Comparison of ENCODE assay signal across 29 cellular contexts in genomic region chr2:27712547-27712946, GRCh38. TPM values are rescaled to one million over a fixed set of nuclear protein-coding genes. Genes with fewer than 3 reads are reported as not detected.
DNase-seq lines count a peak whose midpoint lies in the region; ATAC-seq, FAIRE-seq and TF ChIP-seq lines count a peak whose summit lies in the region.
"Had no signal": no experiment of that assay in that cellular context is flagged by ENCODE, and none has a peak within 500 bp of the region (broad histone marks: within the 10 kb centered on the region; RNA-seq: fewer than 3 reads in every experiment).

No MANE protein-coding gene starts in this region.

- peak overlapping the region; percentile 9 for H3K4me3 Mint-ChIP-seq in type B pancreatic cell
- H3K4me3 Mint-ChIP-seq: GM23338 had no signal

- no peaks in the 10 kb centered on the region for H4K20me1 ChIP-seq in H1 (replicated peaks in 1 of 2; ENCODE audit: control insufficient read depth in 1 of 2, insufficient read depth in 2 of 2, low read length in 2 of 2)
- H4K20me1 ChIP-seq: BLaER1 had no signal

- H3K9me3 Mint-ChIP-seq in type B pancreatic cell: no peaks in the 10 kb centered on the region
- H3K9me3 Mint-ChIP-seq: CD4-positive, alpha-beta memory T cell had no signal

- no peak overlapping the region for H3K4ac ChIP-seq in H1 (replicated peaks; ENCODE audit: insufficient read length, low read depth, low read length)

- peaks cover 14% of the 10 kb centered on the region for H3K4me1 Mint-ChIP-seq in type B pancreatic cell (ENCODE audit: unreplicated experiment)

- no peak overlapping the region for H4K8ac ChIP-seq in H1 (ENCODE audit: extremely low read depth, insufficient read depth, low read length)

- no peak overlapping the region for H3K27ac Mint-ChIP-seq in type B pancreatic cell
- H3K27ac Mint-ChIP-seq: GM23338 had no signal

- no peak overlapping the region for H4K91ac ChIP-seq in H1 (replicated peaks; ENCODE audit: insufficient read length, low read length)

- no peak overlapping the region for H4K5ac ChIP-seq in H1 (ENCODE audit: insufficient read length, low read depth, low read length)

- peak; percentile 13 for DNase-seq in right atrium auricular region (ENCODE audit: low spot score)
- DNase-seq in cardiac septum (ENCODE audit: low spot score): no peak
- DNase-seq in H1 (ENCODE audit: low read depth in 1 of 2, low spot score in 2 of 2): no peak
- peak; percentile 57 for DNase-seq in myocyte (ENCODE audit: low read depth)
- DNase-seq in type B pancreatic cell (ENCODE audit: extremely low spot score, unreplicated experiment): no peak
- DNase-seq in NCI-H82 (lab: John Stamatoyannopoulos, UW): no peak
- DNase-seq: 8988T; CD4-positive, alpha-beta memory T cell; COR-L47; DMS 273 treated with DMSO at 0.1 percent for 48 hours; EL; GDM1; HCEC 1CT; Kasumi-1; NCI-H1105 treated with DMSO at 0.1 percent for 48 hours; NCI-H146; NCI-H2029; NCI-H446; NCI-H524 treated with DMSO at 0.1 percent for 48 hours; NCI-H774; SHP77 had no signal

- WGBS in H1 (ENCODE audit: extremely low coverage in 1 of 2, insufficient coverage in 1 of 2, insufficient read length in 1 of 2, insufficient replicate concordance in 2 of 2, low coverage in 1 of 2, low lambda C conversion rate in 2 of 2, missing lambda C conversion rate in 1 of 2), 2 experiments: 77% methylated on average over 2 of the region's 2 CpGs; no CpG with 5 or more reads in 1 of the 2 experiments

- H3K23ac ChIP-seq in H1 (ENCODE audit: insufficient read length): no peak overlapping the region

- POLR2A ChIA-PET in H1 (lab: Charles Lee; ENCODE audit: partially characterized antibody): interaction anchor here (1.7 to 2.1 kb wide), 3 partner anchors 9 to 44 kb away, joined by 3 to 8 read pairs (median 5); no protein-coding TSS in a partner anchor

- H3K27ac ChIP-seq in right atrium auricular region: peak overlapping the region in 1 of 2 donors; percentile 20
- H3K27ac ChIP-seq in H1 (ENCODE audit: low read depth, low read length): no peak overlapping the region
- H3K27ac ChIP-seq: BLaER1, RWPE1 had no signal

- no peak overlapping the region for H2BK20ac ChIP-seq in H1 (ENCODE audit: low read length)

- no peak overlapping the region for H3K56ac ChIP-seq in H1 (replicated peaks; ENCODE audit: insufficient read length, low read depth, low read length)

- H3K79me1 ChIP-seq in H1 (ENCODE audit: low read depth, low read length): no peaks in the 10 kb centered on the region

- ATAC-seq in HG03045 (IDR thresholded peaks at IDR 0.05; ENCODE audit: unreplicated experiment): no peak
- no peak for ATAC-seq in HG02981 (IDR thresholded peaks at IDR 0.05; ENCODE audit: unreplicated experiment)
- ATAC-seq: GM12878, GM23338, HepG2, Panc1 had no signal

- CTCF ChIA-PET in H1 (lab: Charles Lee; ENCODE audit: partially characterized antibody): interaction anchor here (0.6 to 5.0 kb wide), 6 partner anchors 10 to 590 kb away, joined by 3 to 51 read pairs (median 8); no protein-coding TSS in a partner anchor

- no peak for TF ChIP-seq POLR2A in H1 (IDR thresholded peaks at IDR 0.05; ENCODE audit: control extremely low read depth in 1 of 2, low read depth in 2 of 2, low read length in 2 of 2)

- H2AK5ac ChIP-seq in H1 (ENCODE audit: low read depth, low read length): 0 out of 2 replicates have a peak overlapping the region, but pooled peaks have one; percentile 53

- FAIRE-seq in H1 (lab: Jason Lieb, UNC): no peak
- FAIRE-seq: GM12878, HepG2 had no signal

- no peaks in the 10 kb centered on the region for H3K79me2 ChIP-seq in H1 (ENCODE audit: control insufficient read depth in 1 of 2, insufficient read depth in 2 of 2, low read length in 2 of 2)

- no peak overlapping the region for H2BK15ac ChIP-seq in H1 (ENCODE audit: low read length)

- H2BK5ac ChIP-seq in H1 (ENCODE audit: low read depth, low read length): no peak overlapping the region

- TF ChIP-seq EP300 in H1 (IDR thresholded peaks at IDR 0.05; ENCODE audit: borderline replicate concordance in 1 of 2, low read depth in 2 of 2, low read length in 2 of 2): no peak

- intact Hi-C loops in cardiac septum (cut with DNase I): no loop called here

- H3K36me3 ChIP-seq in right atrium auricular region (no peaks in the 10 kb centered on the region), H1 (ENCODE audit: control insufficient read depth in 2 of 4, insufficient read depth in 4 of 4, low read length in 3 of 4) (no peaks in the 10 kb centered on the region; a peak in 1 of 8 replicates)
- H3K36me3 ChIP-seq: BLaER1 had no signal

- peaks cover 24% of the 10 kb centered on the region for H3K27me3 Mint-ChIP-seq in type B pancreatic cell

- no peak overlapping the region for H3K18ac ChIP-seq in H1 (ENCODE audit: extremely low read depth, low read length)

- H3K9me3 ChIP-seq in right atrium auricular region (no peaks in the 10 kb centered on the region), H1 (ENCODE audit: insufficient read depth in 2 of 2, low read depth in 1 of 2, low read length in 1 of 2) (no peaks in the 10 kb centered on the region)
- H3K9me3 ChIP-seq: BLaER1 had no signal

- H2AFZ ChIP-seq in H1 (ENCODE audit: low read length): no peak overlapping the region
- H2AFZ ChIP-seq: GM23338 had no signal

- no peak for TF ChIP-seq RAD21 in H1 (IDR thresholded peaks at IDR 0.05 in 1 of 2, conservative IDR thresholded peaks at IDR 0.05 in 1 of 2; ENCODE audit: low read depth in 2 of 2, low read length in 2 of 2)

- H3K36me3 Mint-ChIP-seq in type B pancreatic cell: no peaks in the 10 kb centered on the region
- H3K36me3 Mint-ChIP-seq: CD4-positive, alpha-beta memory T cell had no signal

- H3K4me2 ChIP-seq in H1 (ENCODE audit: insufficient read depth in 1 of 2, low read depth in 2 of 2, low read length in 2 of 2): no peak overlapping the region
- H3K4me2 ChIP-seq: BLaER1, GM23338 had no signal

- 0 out of 2 replicates have a peak overlapping the region, but pooled peaks have one; percentile 39 for H2BK12ac ChIP-seq in H1 (ENCODE audit: low read depth, low read length)

- no peaks in the 10 kb centered on the region for H3K27me3 ChIP-seq in right atrium auricular region
- no peaks in the 10 kb centered on the region for H3K27me3 ChIP-seq in H1 (replicated peaks in 1 of 4; ENCODE audit: control insufficient read depth in 3 of 4, extremely low read depth in 1 of 4, insufficient read depth in 3 of 4, low read length in 3 of 4)

- no peak overlapping the region for H2BK120ac ChIP-seq in H1 (replicated peaks; ENCODE audit: low read depth, low read length)

- no peak overlapping the region for H3K14ac ChIP-seq in H1 (ENCODE audit: insufficient read length)

- H3K4me3 ChIP-seq in right atrium auricular region: no peak overlapping the region
- H3K4me3 ChIP-seq in H1 (ENCODE audit: extremely low read depth in 1 of 4, insufficient read depth in 2 of 4, low read depth in 3 of 4, low read length in 4 of 4): no peak overlapping the region
- H3K4me3 ChIP-seq: BLaER1, GM12878, GM23338 had no signal

- H3K9ac ChIP-seq in H1 (replicated peaks in 1 of 4; ENCODE audit: extremely low read depth in 1 of 4, low read depth in 3 of 4, low read length in 3 of 4): no peak overlapping the region
- H3K9ac ChIP-seq: BLaER1 had no signal

- H3K4me1 ChIP-seq in right atrium auricular region (peaks cover 0 to 55% of the 10 kb centered on the region in 2 donors), H1 (replicated peaks in 1 of 4; ENCODE audit: control insufficient read depth in 3 of 4, insufficient read depth in 4 of 4, low read length in 3 of 4) (peaks cover 3 to 16% (median 6%) of the 10 kb centered on the region in 4 experiments; a peak in 6 of 7 replicates)

- H3K23me2 ChIP-seq in H1 (ENCODE audit: low read depth, low read length): peaks cover 11% of the 10 kb centered on the region; the same call in 1 of the 2 replicates

- TF ChIP-seq CTCF in right atrium auricular region (IDR thresholded peaks at IDR 0.05) (no peak), H1 (IDR thresholded peaks at IDR 0.05; ENCODE audit: control extremely low read depth in 1 of 3, insufficient read depth in 1 of 3, low read depth in 1 of 3, low read length in 3 of 3) (no peak), type B pancreatic cell (conservative IDR thresholded peaks at IDR 0.05) (no peak)

RNA-seq across cellular contexts. Expression of gene SLC4A1AP, which starts 48.9 kb away (rescaled TPM):
- total RNA-seq in right atrium auricular region: 10 to 100 TPM; 18.0 to 18.2 TPM
- total RNA-seq in cardiac septum: 23.4 TPM
- total RNA-seq in H1 (2021; fragmentation: NEBNext Ultra II Directional; extraction: Animal tissue kit (Norgen Biotek cat#: 25700)): 18.4 and 18.8 TPM in 2 replicates
- 8.1 and 8.3 TPM in 2 replicates for polyA plus RNA-seq in H1 (2011; rRNA removed)
- polyA plus RNA-seq in H1 (2011; cell fraction: cytosol; rRNA removed): 12.2 TPM
- polyA plus RNA-seq in H1 (2011; cell fraction: nucleus; rRNA removed): 10.8 TPM
- polyA plus RNA-seq in H1 (2012, experiment 1 of 2): 14.6 to 19.8 TPM (median 14.7 TPM) in 4 replicates
- polyA plus RNA-seq in H1 (2012, experiment 2 of 2): 1.2 TPM
- polyA plus RNA-seq in H1 (2013, experiment 1 of 2): 17.9 TPM
- 16.9 TPM for polyA plus RNA-seq in H1 (2013, experiment 2 of 2)
- polyA minus RNA-seq in H1 (2011; rRNA and poly(A)+ RNA removed): 5.1 and 7.2 TPM in 2 replicates
- polyA minus RNA-seq in H1 (2011; cell fraction: cytosol; rRNA and poly(A)+ RNA removed): 11.5 TPM
- polyA minus RNA-seq in H1 (2011; cell fraction: nucleus; rRNA and poly(A)+ RNA removed): 9.9 TPM
- 34.7 and 41.2 TPM in 2 replicates for total RNA-seq in myocyte
- 18.0 TPM for polyA plus RNA-seq in myocyte (2012)
- 17.7 and 20.7 TPM in 2 replicates for total RNA-seq in type B pancreatic cell (ENCODE audit: low replicate concordance)

RNA-seq across cellular contexts. Expression of gene SUPT7L, which starts 49.1 kb away (rescaled TPM):
- 10 to 100 TPM; 16.1 to 25.0 TPM for total RNA-seq in right atrium auricular region
- total RNA-seq in cardiac septum: 25.4 TPM
- total RNA-seq in H1 (2021; fragmentation: NEBNext Ultra II Directional; extraction: Animal tissue kit (Norgen Biotek cat#: 25700)): 21.8 and 22.2 TPM in 2 replicates
- polyA plus RNA-seq in H1 (2011; rRNA removed): 24.6 and 26.6 TPM in 2 replicates
- polyA plus RNA-seq in H1 (2011; cell fraction: cytosol; rRNA removed): 33.6 TPM
- 46.0 TPM for polyA plus RNA-seq in H1 (2011; cell fraction: nucleus; rRNA removed)
- polyA plus RNA-seq in H1 (2012, experiment 1 of 2): 22.3 to 24.8 TPM (median 23.1 TPM) in 4 replicates
- 5.9 TPM for polyA plus RNA-seq in H1 (2012, experiment 2 of 2)
- polyA plus RNA-seq in H1 (2013, experiment 1 of 2): 19.2 TPM
- polyA plus RNA-seq in H1 (2013, experiment 2 of 2): 18.0 TPM
- 28.8 and 31.7 TPM in 2 replicates for polyA minus RNA-seq in H1 (2011; rRNA and poly(A)+ RNA removed)
- polyA minus RNA-seq in H1 (2011; cell fraction: cytosol; rRNA and poly(A)+ RNA removed): 22.2 TPM
- 30.2 TPM for polyA minus RNA-seq in H1 (2011; cell fraction: nucleus; rRNA and poly(A)+ RNA removed)
- total RNA-seq in myocyte: 35.4 and 44.0 TPM in 2 replicates
- 38.0 TPM for polyA plus RNA-seq in myocyte (2012)
- 31.4 and 39.8 TPM in 2 replicates for total RNA-seq in type B pancreatic cell (ENCODE audit: low replicate concordance)

RNA-seq across cellular contexts. Expression of gene MRPL33, which starts 59.0 kb away (rescaled TPM):
- 100 to 1,000 TPM; 270 to 370 TPM for total RNA-seq in right atrium auricular region
- 258 TPM for total RNA-seq in cardiac septum
- 62.9 and 68.9 TPM in 2 replicates for total RNA-seq in H1 (2021; fragmentation: NEBNext Ultra II Directional; extraction: Animal tissue kit (Norgen Biotek cat#: 25700))
- 9.5 and 24.3 TPM in 2 replicates for polyA plus RNA-seq in H1 (2011; rRNA removed)
- polyA plus RNA-seq in H1 (2011; cell fraction: cytosol; rRNA removed): 53.0 TPM
- 5.7 TPM for polyA plus RNA-seq in H1 (2011; cell fraction: nucleus; rRNA removed)
- 75.9 to 163 TPM (median 88.1 TPM) in 4 replicates for polyA plus RNA-seq in H1 (2012, experiment 1 of 2)
- polyA plus RNA-seq in H1 (2012, experiment 2 of 2): 88.7 TPM
- polyA plus RNA-seq in H1 (2013, experiment 1 of 2): 406 TPM
- polyA plus RNA-seq in H1 (2013, experiment 2 of 2): 395 TPM
- 3.6 and 6.1 TPM in 2 replicates for polyA minus RNA-seq in H1 (2011; rRNA and poly(A)+ RNA removed)
- 8.7 TPM for polyA minus RNA-seq in H1 (2011; cell fraction: cytosol; rRNA and poly(A)+ RNA removed)
- polyA minus RNA-seq in H1 (2011; cell fraction: nucleus; rRNA and poly(A)+ RNA removed): 6.3 TPM
- 126 and 134 TPM in 2 replicates for total RNA-seq in myocyte
- polyA plus RNA-seq in myocyte (2012): 210 TPM
- 54.6 and 63.4 TPM in 2 replicates for total RNA-seq in type B pancreatic cell (ENCODE audit: low replicate concordance)

Comparison
In these comparisons a context has a peak if more than half of its experiments do, and no peak if none do; other contexts are left out.
1. DNase-seq: peak in right atrium auricular region (single experiment) and myocyte (single experiment); none in cardiac septum (single experiment), H1 (0 of 2), type B pancreatic cell (single experiment) and NCI-H82 (single experiment).